18 cellular contexts compared by ENCODE assay signal in genomic region chr4:96326846-96327245, GRCh38.
DNase-seq lines count a peak whose midpoint lies in the region; ATAC-seq and TF ChIP-seq lines count a peak whose summit lies in the region.
"Had no signal": no experiment of that assay in that cellular context is flagged by ENCODE, and none has a peak within 500 bp of the region (broad histone marks: within the 10 kb centered on the region; RNA-seq: fewer than 3 reads in every experiment).

No MANE protein-coding gene starts in this region.

- peak overlapping the region; percentile 40 for H4K8ac ChIP-seq in mesendoderm (ENCODE audit: low read depth, low read length)

- H3K27ac Mint-ChIP-seq in activated CD4-positive, alpha-beta T cell treated with anti-CD3 and anti-CD28 coated beads, Interleukin-2, amount 10 ng/mL, durations not matched to agents 24 days and 14 days: no peak overlapping the region
- H3K27ac Mint-ChIP-seq: CD4-positive, alpha-beta memory T cell had no signal

- no peak overlapping the region for H2BK5ac ChIP-seq in mesendoderm (ENCODE audit: low read length)

- no peak overlapping the region for H2BK15ac ChIP-seq in mesendoderm (replicated peaks; ENCODE audit: low read depth)

- no peaks in the 10 kb centered on the region for H3K9me3 Mint-ChIP-seq in activated CD4-positive, alpha-beta T cell treated with anti-CD3 and anti-CD28 coated beads, Interleukin-2, amount 10 ng/mL, durations not matched to agents 24 days and 14 days

- no peak overlapping the region for H3K4ac ChIP-seq in mesendoderm (ENCODE audit: low read depth, low read length)

- H3K79me1 ChIP-seq in mesendoderm (ENCODE audit: low read length): no peaks in the 10 kb centered on the region

- no peaks in the 10 kb centered on the region for H4K20me1 ChIP-seq in PC-3 (ENCODE audit: low read length)

- H3K23ac ChIP-seq in mesendoderm (ENCODE audit: low read length): no peak overlapping the region

- H3K27ac ChIP-seq in PC-3 (ENCODE audit: low read length): no peak overlapping the region
- no peak overlapping the region for H3K27ac ChIP-seq in mesendoderm (ENCODE audit: low read depth, low read length)

- H3K18ac ChIP-seq in mesendoderm (ENCODE audit: low read length): no peak overlapping the region

- DNase-seq in PC-3: peak; percentile 39
- DNase-seq in astrocyte of the spinal cord (ENCODE audit: low read depth, low spot score): peak; percentile 14
- DNase-seq in iris pigment epithelial cell (ENCODE audit: low read depth): peak; percentile 1
- DNase-seq in mesendoderm: no peak
- no peak for DNase-seq in stimulated activated CD4-positive, alpha-beta T cell treated with anti-CD3 and anti-CD28 coated beads, Interleukin-1b, Interleukin-23, amount 100 ng/mL, for 48 hours
- DNase-seq in activated CD4-positive, alpha-beta T cell treated with anti-CD3 and anti-CD28 coated beads, Interleukin-2, amount 10 ng/mL, durations not matched to agents 24 days and 14 days: no peak
- DNase-seq: C1 segment of cervical spinal cord; Calu3; CD4-positive, alpha-beta memory T cell; COR-L47; DMS53; DMS79 treated with DMSO at 0.1 percent for 48 hours; GF-D8; GOT3; H7; HCEC 1CT had no signal

- no peak overlapping the region for H4K5ac ChIP-seq in mesendoderm (ENCODE audit: low read length)

- H2AFZ ChIP-seq in PC-3 (ENCODE audit: low read length): no peak overlapping the region

- no peak overlapping the region for H3K4me3 Mint-ChIP-seq in activated CD4-positive, alpha-beta T cell treated with anti-CD3 and anti-CD28 coated beads, Interleukin-2, amount 10 ng/mL, durations not matched to agents 24 days and 14 days
- H3K4me3 Mint-ChIP-seq: CD4-positive, alpha-beta memory T cell had no signal

- H3K9me2 ChIP-seq in PC-3 (replicated peaks; ENCODE audit: low read length): no peaks in the 10 kb centered on the region

- no TSS peak for BruUV-seq in PC-3 (replicated peaks; lab: Mats Ljungman, UMichigan)

- H3K27me3 ChIP-seq in PC-3 (ENCODE audit: low read length): no peaks in the 10 kb centered on the region
- H3K27me3 ChIP-seq in mesendoderm (ENCODE audit: insufficient read depth, low read length, poor library complexity): no peaks in the 10 kb centered on the region

- no peaks in the 10 kb centered on the region for H3K4me1 ChIP-seq in PC-3 (ENCODE audit: insufficient read depth, low read length)
- H3K4me1 ChIP-seq in mesendoderm (ENCODE audit: control insufficient read depth, low read depth, low read length): no peaks in the 10 kb centered on the region

- H3K4me3 ChIP-seq in PC-3 (ENCODE audit: low read length) (no peak overlapping the region), astrocyte of the spinal cord (ENCODE audit: low read depth, low read length) (no peak overlapping the region), mesendoderm (ENCODE audit: low read length) (no peak overlapping the region)

- intact Hi-C loops in PC-3 (cut with micrococcal nuclease): no loop called here
- intact Hi-C loops in activated CD4-positive, alpha-beta T cell treated with anti-CD3 and anti-CD28 coated beads, Interleukin-2, amount 10 ng/mL, durations not matched to agents 24 days and 14 days (cut with micrococcal nuclease): no loop called here

- ATAC-seq in PC-3: peak; percentile 13; the same call in 1 of the 2 replicates
- no peak for ATAC-seq in HG03565 (IDR thresholded peaks at IDR 0.05; ENCODE audit: unreplicated experiment)
- ATAC-seq in HG03280 (IDR thresholded peaks at IDR 0.05; ENCODE audit: unreplicated experiment): no peak

- POLR2A ChIA-PET in PC-3 (lab: Charles Lee; ENCODE audit: unreplicated experiment): no interaction called here

- no peak overlapping the region for H3K4me2 ChIP-seq in PC-3 (ENCODE audit: low read length)
- H3K4me2 ChIP-seq in mesendoderm (ENCODE audit: low read length): no peak overlapping the region

- CTCF ChIA-PET in PC-3 (lab: Charles Lee): no interaction called here

- no peak for TF ChIP-seq CTCF in PC-3 (conservative IDR thresholded peaks at IDR 0.05; ENCODE audit: low read depth, low read length)
- TF ChIP-seq CTCF in astrocyte of the spinal cord (IDR thresholded peaks at IDR 0.05; ENCODE audit: low read depth, low read length): no peak

- H3K79me2 ChIP-seq in PC-3 (ENCODE audit: low read length): no peaks in the 10 kb centered on the region
- no peaks in the 10 kb centered on the region for H3K79me2 ChIP-seq in mesendoderm (ENCODE audit: control insufficient read depth, insufficient read depth, low read length)

- no peak overlapping the region for H2BK120ac ChIP-seq in mesendoderm (ENCODE audit: low read depth, low read length)

- no peaks in the 10 kb centered on the region for H3K4me1 Mint-ChIP-seq in activated CD4-positive, alpha-beta T cell treated with anti-CD3 and anti-CD28 coated beads, Interleukin-2, amount 10 ng/mL, durations not matched to agents 24 days and 14 days
- H3K4me1 Mint-ChIP-seq: CD4-positive, alpha-beta memory T cell had no signal

- H3K56ac ChIP-seq in mesendoderm (ENCODE audit: low read length): no peak overlapping the region

- no peaks in the 10 kb centered on the region for H3K36me3 ChIP-seq in PC-3 (ENCODE audit: low read depth, low read length)
- H3K36me3 ChIP-seq in mesendoderm (ENCODE audit: control insufficient read depth, insufficient read depth, low read length): no peaks in the 10 kb centered on the region

- no CpG with 5 or more reads among the region's 1 CpG for WGBS in mesendoderm (ENCODE audit: extremely low coverage, insufficient coverage, low lambda C conversion rate)

- no peaks in the 10 kb centered on the region for H3K27me3 Mint-ChIP-seq in activated CD4-positive, alpha-beta T cell treated with anti-CD3 and anti-CD28 coated beads, Interleukin-2, amount 10 ng/mL, durations not matched to agents 24 days and 14 days
- H3K27me3 Mint-ChIP-seq: CD4-positive, alpha-beta memory T cell had no signal

- no peak overlapping the region for H2AK5ac ChIP-seq in mesendoderm (ENCODE audit: low read length)

- no peaks in the 10 kb centered on the region for H3F3A ChIP-seq in PC-3 (ENCODE audit: low read length, unreplicated experiment)

- H3K9ac ChIP-seq in PC-3 (ENCODE audit: low read length) (no peak overlapping the region), mesendoderm (ENCODE audit: low read length) (no peak overlapping the region)

- in situ Hi-C loops in astrocyte of the spinal cord (cut with HindIII; ENCODE audit: low sequenced_read_pairs): no loop called here

- H3K9me3 ChIP-seq in PC-3 (ENCODE audit: low read length): no peaks in the 10 kb centered on the region

- H3K36me3 Mint-ChIP-seq in activated CD4-positive, alpha-beta T cell treated with anti-CD3 and anti-CD28 coated beads, Interleukin-2, amount 10 ng/mL, durations not matched to agents 24 days and 14 days (ENCODE audit: low read depth): no peaks in the 10 kb centered on the region
- H3K36me3 Mint-ChIP-seq: CD4-positive, alpha-beta memory T cell had no signal

Comparison
In these comparisons a context has a peak if more than half of its experiments do, and no peak if none do; other contexts are left out.
1. DNase-seq: peak in PC-3 (single experiment), astrocyte of the spinal cord (single experiment) and iris pigment epithelial cell (single experiment); none in mesendoderm (single experiment), stimulated activated CD4-positive, alpha-beta T cell treated with anti-CD3 and anti-CD28 coated beads, Interleukin-1b, Interleukin-23, amount 100 ng/mL, for 48 hours (single experiment) and activated CD4-positive, alpha-beta T cell treated with anti-CD3 and anti-CD28 coated beads, Interleukin-2, amount 10 ng/mL, durations not matched to agents 24 days and 14 days (single experiment).